Comparison of ENCODE assay signal across 1 cellular context in the genomic region with DNA sequence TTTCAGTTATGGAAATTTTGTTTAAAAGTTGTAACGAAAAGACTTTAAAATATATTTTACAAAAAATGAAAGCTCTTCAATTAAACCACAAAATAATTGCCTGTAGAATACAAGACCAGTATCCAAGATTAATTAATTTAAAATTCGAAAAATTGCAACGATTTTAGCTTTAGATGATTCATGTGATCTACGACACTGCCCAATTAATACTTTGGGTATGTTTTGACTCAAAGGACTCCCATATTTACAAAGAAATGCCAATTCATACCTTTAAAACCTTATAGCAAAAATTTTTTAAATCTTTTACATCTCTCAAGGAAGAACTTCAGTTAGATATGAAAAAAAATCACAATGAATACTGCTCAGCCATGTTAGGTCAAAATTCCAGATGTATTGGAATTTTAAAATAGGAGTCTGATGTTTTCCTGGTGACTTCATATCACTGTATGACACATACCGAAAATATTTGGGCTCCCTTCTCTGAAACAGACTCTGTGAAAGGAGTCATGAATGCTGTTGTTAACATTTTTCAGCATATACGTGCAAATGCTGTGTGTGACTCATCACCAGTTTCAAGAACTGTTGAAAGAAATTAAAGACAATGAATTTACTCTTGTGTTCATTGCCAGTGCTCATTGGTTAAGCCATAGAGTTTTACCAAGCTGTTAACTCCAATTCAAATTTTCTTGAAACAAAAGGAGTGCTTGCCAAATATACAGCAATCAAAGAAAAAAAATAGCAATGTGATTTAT.
TF ChIP-seq lines count a peak whose summit lies in the region.

No MANE protein-coding gene starts in this region.

TF ChIP-seq in SK-N-SH, 30 proteins besides CTCF, POLR2A, EP300 and RAD21 (continued from another document):
- no peak for TF ChIP-seq SIN3A (IDR thresholded peaks at IDR 0.05; ENCODE audit: borderline replicate concordance, low read depth, low read length)
